Comparison of ENCODE assay signal across 1 cellular context in genomic region chr3:183537295-183537730, GRCh38.
TF ChIP-seq lines count a peak whose summit lies in the region.

No MANE protein-coding gene starts in this region.

TF ChIP-seq in GM23338, 12 proteins besides CTCF, POLR2A, EP300 and RAD21 (continued from another document):
- TF ChIP-seq CREB1 (CRISPR knock-in tag; IDR thresholded peaks at IDR 0.05; ENCODE audit: low read depth) = no peak
